ENCODE assay signal across 10 cellular contexts in the genomic region with DNA sequence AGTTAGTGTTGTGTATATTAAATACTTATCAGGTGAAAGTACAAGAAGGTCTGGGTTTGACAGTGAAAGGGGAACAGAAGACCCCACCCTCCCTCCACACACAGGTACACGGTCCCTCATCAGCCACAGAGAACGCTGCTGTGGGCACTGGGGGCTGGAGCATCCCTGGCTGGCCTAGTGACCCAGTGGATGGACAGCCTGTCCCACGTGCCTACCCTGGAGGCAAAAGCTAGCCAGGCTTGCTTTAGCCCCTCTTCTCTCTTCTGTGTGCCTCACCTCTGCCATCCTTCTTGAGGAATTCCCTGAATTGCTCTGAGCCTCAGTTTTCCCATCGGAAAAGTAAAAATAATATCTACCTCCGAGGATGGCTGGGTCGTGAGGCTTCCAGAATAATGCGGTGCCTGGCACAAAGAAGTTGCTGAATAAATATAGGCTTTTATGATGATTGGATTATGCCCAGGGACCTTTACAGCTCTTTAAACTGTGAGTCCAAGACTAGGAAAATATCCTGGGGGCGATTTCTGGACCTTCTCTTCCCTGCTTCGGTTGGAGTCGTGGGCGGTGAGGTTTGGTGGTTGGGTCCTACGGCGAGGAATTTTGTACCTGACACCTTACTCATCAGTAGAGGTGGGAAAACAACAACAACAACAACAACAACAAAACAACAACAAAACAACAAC. TPM values are rescaled to one million over a fixed set of nuclear protein-coding genes. Genes with fewer than 3 reads are reported as not detected.
DNase-seq lines count a peak whose midpoint lies in the region; ATAC-seq and TF ChIP-seq lines count a peak whose summit lies in the region.
"Had no signal": no experiment of that assay in that cellular context is flagged by ENCODE, and none has a peak within 500 bp of the region (broad histone marks: within the 10 kb centered on the region; RNA-seq: fewer than 3 reads in every experiment).

No MANE protein-coding gene starts in this region.

- peaks cover 15% of the 10 kb centered on the region for H3K4me1 Mint-ChIP-seq in type B pancreatic cell (ENCODE audit: unreplicated experiment)

- no peaks in the 10 kb centered on the region for H3K36me3 Mint-ChIP-seq in type B pancreatic cell

- DNase-seq in left ventricle myocardium inferior (no peak), left cardiac atrium (no peak), adrenal gland (no peak), lower lobe of right lung (no peak), type B pancreatic cell (ENCODE audit: extremely low spot score, unreplicated experiment) (no peak), Ammon's horn (ENCODE audit: low spot score) (no peak), H4 (ENCODE audit: low spot score) (no peak)
- DNase-seq: mesenchymal stem cell had no signal

- peaks cover 22% of the 10 kb centered on the region for H3K27me3 Mint-ChIP-seq in type B pancreatic cell

- no peak overlapping the region for H3K27ac ChIP-seq in left ventricle myocardium inferior (replicated peaks)
- peak overlapping the region in 3 of 5 donors; percentile 80 to 92 (median 82) for H3K27ac ChIP-seq in adrenal gland
- no peak overlapping the region for H3K27ac ChIP-seq in lower lobe of right lung
- H3K27ac ChIP-seq: SJSA1 had no signal

- WGBS in adrenal gland, 4 donors: 75 to 88% (median 81%) methylated on average over 12 to 13 of the region's 13 CpGs

- H3K36me3 ChIP-seq in left ventricle myocardium inferior (no peaks in the 10 kb centered on the region), adrenal gland (replicated peaks in 1 of 2) (no peaks in the 10 kb centered on the region), lower lobe of right lung (no peaks in the 10 kb centered on the region)
- H3K36me3 ChIP-seq: SJSA1 had no signal

- H3K27ac Mint-ChIP-seq in type B pancreatic cell: peak overlapping the region; percentile 94

- H3K4me3 ChIP-seq in left ventricle myocardium inferior (peak overlapping the region; percentile 72), adrenal gland (peak overlapping the region in 1 of 4 donors; percentile 90), lower lobe of right lung (peak overlapping the region; percentile 66)

- H3K9me3 ChIP-seq in left ventricle myocardium inferior (replicated peaks): no peaks in the 10 kb centered on the region
- H3K9me3 ChIP-seq in adrenal gland (replicated peaks in 1 of 3): no peaks in the 10 kb centered on the region
- H3K9me3 ChIP-seq in lower lobe of right lung: no peaks in the 10 kb centered on the region
- H3K9me3 ChIP-seq: SJSA1 had no signal

- H3K9me3 Mint-ChIP-seq in type B pancreatic cell: no peaks in the 10 kb centered on the region

- TF ChIP-seq POLR2A in adrenal gland (IDR thresholded peaks at IDR 0.05): no peak

- H3K4me1 ChIP-seq in left ventricle myocardium inferior (peaks cover 18% of the 10 kb centered on the region), adrenal gland (replicated peaks in 1 of 2) (peaks cover 0 to 8% of the 10 kb centered on the region in 2 donors), lower lobe of right lung (peaks cover 38% of the 10 kb centered on the region)

- no peak for TF ChIP-seq CTCF in left ventricle myocardium inferior (IDR thresholded peaks at IDR 0.05; ENCODE audit: borderline replicate concordance)
- no peak for TF ChIP-seq CTCF in adrenal gland (IDR thresholded peaks at IDR 0.05)
- no peak for TF ChIP-seq CTCF in lower lobe of right lung (IDR thresholded peaks at IDR 0.05)
- no peak for TF ChIP-seq CTCF in type B pancreatic cell (conservative IDR thresholded peaks at IDR 0.05)

- intact Hi-C loops in left ventricle myocardium inferior (cut with micrococcal nuclease): no loop called here
- intact Hi-C loops in left cardiac atrium (cut with DNase I): loop anchor here in 1 of 2 donors (10.0 kb wide), 1 partner anchor 111 kb away; no protein-coding TSS in a partner anchor
- intact Hi-C loops in adrenal gland (cut with DNase I): no loop called here
- intact Hi-C loops in lower lobe of right lung (cut with DNase I): no loop called here

- ATAC-seq in left cardiac atrium (no peak), lower lobe of right lung (no peak), HG02852 (IDR thresholded peaks at IDR 0.05; ENCODE audit: unreplicated experiment) (no peak)

- H3K4me3 Mint-ChIP-seq in type B pancreatic cell: peak overlapping the region; percentile 92

- H3K27me3 ChIP-seq in left ventricle myocardium inferior (ENCODE audit: low read depth) (peaks cover 36% of the 10 kb centered on the region), adrenal gland (no peaks in the 10 kb centered on the region), lower lobe of right lung (ENCODE audit: low read depth) (peaks cover 13% of the 10 kb centered on the region)

RNA-seq across cellular contexts. Expression of a gene that starts 0.9 kb away (rescaled TPM):
- total RNA-seq in left ventricle myocardium inferior (2.0 TPM), left cardiac atrium (1 to 10 TPM; 4.0 to 5.9 TPM), adrenal gland (10 to 100 TPM in 1 of 8 donors, 1 to 10 TPM in 7; 2.0 to 11.5 (median 4.3) TPM), lower lobe of right lung (11.7 TPM), type B pancreatic cell (ENCODE audit: low replicate concordance) (7.1 and 19.9 TPM in 2 replicates)
- 1 to 10 TPM; 1.8 to 4.0 (median 2.7) TPM for polyA plus RNA-seq in adrenal gland
- total RNA-seq in H4 (2014; rRNA removed; shearing (Covaris generic)): 0.21 and 0.90 TPM in 2 replicates
- total RNA-seq: SJSA1 had no signal

RNA-seq across cellular contexts. Expression of a gene that starts 43.2 kb away (rescaled TPM):
- total RNA-seq in left ventricle myocardium inferior (0.14 TPM), left cardiac atrium (under 1 TPM; 0.09 to 0.26 TPM), adrenal gland (under 1 TPM in 6 of 8 donors, not detected in 2; 0.18 to 0.76 (median 0.41) TPM), lower lobe of right lung (0.83 TPM), type B pancreatic cell (ENCODE audit: low replicate concordance) (1.1 and 2.8 TPM in 2 replicates)
- under 1 TPM; 0.13 to 0.73 (median 0.24) TPM for polyA plus RNA-seq in adrenal gland
- total RNA-seq in H4 (2014; rRNA removed; shearing (Covaris generic)): 0.85 and 1.2 TPM in 2 replicates

Comparison
In these comparisons a context has a peak if more than half of its experiments do, and no peak if none do; other contexts are left out.
1. H3K27ac ChIP-seq: peak in adrenal gland (3 of 5); none in left ventricle myocardium inferior (single experiment) and lower lobe of right lung (single experiment).